ENCODE assay signal across 1 cellular context in the genomic region with DNA sequence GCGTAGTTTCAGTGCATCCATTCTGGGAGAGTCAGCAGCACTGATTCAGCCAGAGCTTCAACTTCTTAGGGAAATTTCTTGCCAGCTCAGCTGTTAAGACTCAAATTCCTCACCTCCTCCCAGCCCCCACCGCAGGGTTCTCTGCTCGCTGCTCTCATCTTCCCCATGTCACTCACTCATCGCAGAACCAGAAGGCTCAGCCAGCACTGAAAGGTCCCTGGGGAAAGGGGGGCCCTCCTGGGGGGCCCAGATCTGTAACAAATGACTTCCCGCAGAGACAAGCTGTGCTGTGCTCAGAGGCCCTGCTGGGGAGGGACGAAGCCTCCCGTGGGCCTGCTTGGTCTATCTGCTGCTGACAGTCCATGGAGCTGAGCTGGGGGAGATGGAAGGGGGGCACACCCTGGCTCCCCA.
A peak's percentile ranks its signal among the peaks of the same experiment; 100 is the strongest.
TF ChIP-seq lines count a peak whose summit lies in the region.

No MANE protein-coding gene starts in this region.

TF ChIP-seq in WTC11, 78 proteins besides CTCF, POLR2A, EP300 and RAD21 (continued from another document):
- TF ChIP-seq, protein P1, sequence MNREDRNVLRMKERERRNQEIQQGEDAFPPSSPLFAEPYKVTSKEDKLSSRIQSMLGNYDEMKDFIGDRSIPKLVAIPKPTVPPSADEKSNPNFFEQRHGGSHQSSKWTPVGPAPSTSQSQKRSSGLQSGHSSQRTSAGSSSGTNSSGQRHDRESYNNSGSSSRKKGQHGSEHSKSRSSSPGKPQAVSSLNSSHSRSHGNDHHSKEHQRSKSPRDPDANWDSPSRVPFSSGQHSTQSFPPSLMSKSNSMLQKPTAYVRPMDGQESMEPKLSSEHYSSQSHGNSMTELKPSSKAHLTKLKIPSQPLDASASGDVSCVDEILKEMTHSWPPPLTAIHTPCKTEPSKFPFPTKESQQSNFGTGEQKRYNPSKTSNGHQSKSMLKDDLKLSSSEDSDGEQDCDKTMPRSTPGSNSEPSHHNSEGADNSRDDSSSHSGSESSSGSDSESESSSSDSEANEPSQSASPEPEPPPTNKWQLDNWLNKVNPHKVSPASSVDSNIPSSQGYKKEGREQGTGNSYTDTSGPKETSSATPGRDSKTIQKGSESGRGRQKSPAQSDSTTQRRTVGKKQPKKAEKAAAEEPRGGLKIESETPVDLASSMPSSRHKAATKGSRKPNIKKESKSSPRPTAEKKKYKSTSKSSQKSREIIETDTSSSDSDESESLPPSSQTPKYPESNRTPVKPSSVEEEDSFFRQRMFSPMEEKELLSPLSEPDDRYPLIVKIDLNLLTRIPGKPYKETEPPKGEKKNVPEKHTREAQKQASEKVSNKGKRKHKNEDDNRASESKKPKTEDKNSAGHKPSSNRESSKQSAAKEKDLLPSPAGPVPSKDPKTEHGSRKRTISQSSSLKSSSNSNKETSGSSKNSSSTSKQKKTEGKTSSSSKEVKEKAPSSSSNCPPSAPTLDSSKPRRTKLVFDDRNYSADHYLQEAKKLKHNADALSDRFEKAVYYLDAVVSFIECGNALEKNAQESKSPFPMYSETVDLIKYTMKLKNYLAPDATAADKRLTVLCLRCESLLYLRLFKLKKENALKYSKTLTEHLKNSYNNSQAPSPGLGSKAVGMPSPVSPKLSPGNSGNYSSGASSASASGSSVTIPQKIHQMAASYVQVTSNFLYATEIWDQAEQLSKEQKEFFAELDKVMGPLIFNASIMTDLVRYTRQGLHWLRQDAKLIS (CRISPR knock-in tag; IDR thresholded peaks at IDR 0.05; ENCODE audit: borderline replicate concordance): no peak
- TF ChIP-seq SMAD4 (CRISPR knock-in tag; IDR thresholded peaks at IDR 0.05) (no peak), FOXK1 (CRISPR knock-in tag; IDR thresholded peaks at IDR 0.05) (no peak), NR1H2 (CRISPR knock-in tag; IDR thresholded peaks at IDR 0.05) (no peak), ZNF317 (CRISPR knock-in tag; IDR thresholded peaks at IDR 0.05; ENCODE audit: borderline replicate concordance, low read depth) (0 out of 2 replicates have a peak, but pooled peaks have one; percentile 12), PRRX2 (CRISPR knock-in tag; IDR thresholded peaks at IDR 0.05) (no peak), ELF4 (CRISPR knock-in tag; IDR thresholded peaks at IDR 0.05; ENCODE audit: low read depth) (no peak), ZNF138 (CRISPR knock-in tag; conservative IDR thresholded peaks at IDR 0.05) (no peak), TEAD4 (CRISPR knock-in tag; IDR thresholded peaks at IDR 0.05) (no peak), ZNF671 (CRISPR knock-in tag; IDR thresholded peaks at IDR 0.05) (no peak), ZBTB21 (CRISPR knock-in tag; IDR thresholded peaks at IDR 0.05; ENCODE audit: borderline replicate concordance) (no peak)
- TF ChIP-seq, protein P2, sequence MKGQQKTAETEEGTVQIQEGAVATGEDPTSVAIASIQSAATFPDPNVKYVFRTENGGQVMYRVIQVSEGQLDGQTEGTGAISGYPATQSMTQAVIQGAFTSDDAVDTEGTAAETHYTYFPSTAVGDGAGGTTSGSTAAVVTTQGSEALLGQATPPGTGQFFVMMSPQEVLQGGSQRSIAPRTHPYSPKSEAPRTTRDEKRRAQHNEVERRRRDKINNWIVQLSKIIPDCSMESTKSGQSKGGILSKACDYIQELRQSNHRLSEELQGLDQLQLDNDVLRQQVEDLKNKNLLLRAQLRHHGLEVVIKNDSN (CRISPR knock-in tag; IDR thresholded peaks at IDR 0.05): no peak
- TF ChIP-seq, protein P3, sequence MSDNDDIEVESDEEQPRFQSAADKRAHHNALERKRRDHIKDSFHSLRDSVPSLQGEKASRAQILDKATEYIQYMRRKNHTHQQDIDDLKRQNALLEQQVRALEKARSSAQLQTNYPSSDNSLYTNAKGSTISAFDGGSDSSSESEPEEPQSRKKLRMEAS (CRISPR knock-in tag; IDR thresholded peaks at IDR 0.05): no peak
- TF ChIP-seq, protein P4, sequence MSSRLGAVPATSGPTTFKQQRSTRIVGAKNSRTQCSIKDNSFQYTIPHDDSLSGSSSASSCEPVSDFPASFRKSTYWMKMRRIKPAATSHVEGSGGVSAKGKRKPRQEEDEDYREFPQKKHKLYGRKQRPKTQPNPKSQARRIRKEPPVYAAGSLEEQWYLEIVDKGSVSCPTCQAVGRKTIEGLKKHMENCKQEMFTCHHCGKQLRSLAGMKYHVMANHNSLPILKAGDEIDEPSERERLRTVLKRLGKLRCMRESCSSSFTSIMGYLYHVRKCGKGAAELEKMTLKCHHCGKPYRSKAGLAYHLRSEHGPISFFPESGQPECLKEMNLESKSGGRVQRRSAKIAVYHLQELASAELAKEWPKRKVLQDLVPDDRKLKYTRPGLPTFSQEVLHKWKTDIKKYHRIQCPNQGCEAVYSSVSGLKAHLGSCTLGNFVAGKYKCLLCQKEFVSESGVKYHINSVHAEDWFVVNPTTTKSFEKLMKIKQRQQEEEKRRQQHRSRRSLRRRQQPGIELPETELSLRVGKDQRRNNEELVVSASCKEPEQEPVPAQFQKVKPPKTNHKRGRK (CRISPR knock-in tag; IDR thresholded peaks at IDR 0.05; ENCODE audit: borderline replicate concordance): no peak
TF ChIP-seq in WTC11: peak in this region for 2.
